Comparison of ENCODE assay signal across 39 cellular contexts in genomic region chr10:77696584-77696983, GRCh38. TPM values are rescaled to one million over a fixed set of nuclear protein-coding genes. Genes with fewer than 3 reads are reported as not detected.
"Had no signal": no experiment of that assay in that cellular context is flagged by ENCODE, and none has a peak within 500 bp of the region (broad histone marks: within the 10 kb centered on the region; RNA-seq: fewer than 3 reads in every experiment).

No MANE protein-coding gene starts in this region.

- H3K36me3 ChIP-seq: adrenal gland, ascending aorta, brain microvascular endothelial cell, breast epithelium, cardiac muscle cell had no signal

- ATAC-seq: activated naive CD4-positive, alpha-beta T cell treated with anti-CD3 and anti-CD28 coated beads, Interleukin-2, amount 50 U/mL, for 72 hours; activated naive CD8-positive, alpha-beta T cell treated with anti-CD3 and anti-CD28 coated beads, Interleukin-2, amount 50 U/mL, for 24 hours; activated T-cell treated with anti-CD3 and anti-CD28 coated beads, Interleukin-2, amount 50 U/mL, for 4 hours; activated T-cell treated with anti-CD3 and anti-CD28 coated beads, Interleukin-2, amount 50 U/mL, for 72 hours; activated T-helper 17 cell treated with anti-CD3 and anti-CD28 coated beads, Interleukin-2, amount 50 U/mL, for 72 hours; body of pancreas had no signal

- H3K4me3 Mint-ChIP-seq: activated naive CD4-positive, alpha-beta T cell treated with anti-CD3 and anti-CD28 coated beads for 36 hours; activated naive CD4-positive, alpha-beta T cell treated with anti-CD3 and anti-CD28 coated beads, Interleukin-2, amount 10 ng/mL, durations not matched to agents 7 days and 5 days; activated naive CD4-positive, alpha-beta T cell treated with anti-CD3 and anti-CD28 coated beads, Interleukin-2, amount 50 U/mL, for 24 hours; activated naive CD8-positive, alpha-beta T cell; activated naive CD8-positive, alpha-beta T cell treated with anti-CD3 and anti-CD28 coated beads for 36 hours; activated naive CD8-positive, alpha-beta T cell treated with anti-CD3 and anti-CD28 coated beads, Interleukin-2, amount 10 ng/mL, durations not matched to agents 7 days and 5 days; activated naive CD8-positive, alpha-beta T cell treated with anti-CD3 and anti-CD28 coated beads, Interleukin-2, amount 50 U/mL, for 24 hours; activated T-cell treated with anti-CD3 and anti-CD28 coated beads, Interleukin-2, amount 50 U/mL, for 24 hours; activated T-cell treated with anti-CD3 and anti-CD28 coated beads, Interleukin-2, amount 50 U/mL, for 4 hours; activated T-cell treated with anti-CD3 and anti-CD28 coated beads, Interleukin-2, amount 50 U/mL, for 72 hours; activated T-helper 1 cell treated with anti-CD3 and anti-CD28 coated beads, Interleukin-12 subunit alpha, Interleukin-12 subunit beta, Interleukin-2, Interleukin-4 antibody, amounts not matched to agents 30 ng/mL and 10 ng/mL and 1 ng/mL, durations not matched to agents 14 hours and 24 hours and 36 hours; activated T-helper 17 cell treated with anti-CD3 and anti-CD28 coated beads, Interleukin-2, amount 50 U/mL, for 72 hours; brain; central memory CD8-positive, alpha-beta T cell had no signal

- DNase-seq: activated effector memory CD4-positive, alpha-beta T cell treated with anti-CD3 and anti-CD28 coated beads, Interleukin-2, amount 50 U/mL, for 16 hours; activated effector memory CD4-positive, alpha-beta T cell treated with Interleukin-2 at 50 U/mL for 16 hours; activated gamma-delta T cell; activated gamma-delta T cell treated with Interleukin-2 at 50 U/mL for 16 hours; activated naive CD4-positive, alpha-beta T cell; activated naive CD4-positive, alpha-beta T cell treated with anti-CD3 and anti-CD28 coated beads for 36 hours; activated naive CD4-positive, alpha-beta T cell treated with anti-CD3 and anti-CD28 coated beads, Interleukin-2, amount 10 ng/mL, durations not matched to agents 7 days and 5 days; activated naive CD4-positive, alpha-beta T cell treated with anti-CD3 and anti-CD28 coated beads, Interleukin-2, amount 50 U/mL, for 16 hours; activated naive CD4-positive, alpha-beta T cell treated with Interleukin-2 at 50 U/mL for 16 hours; activated naive CD8-positive, alpha-beta T cell treated with anti-CD3 and anti-CD28 coated beads for 36 hours; activated naive CD8-positive, alpha-beta T cell treated with anti-CD3 and anti-CD28 coated beads, Interleukin-2, amount 10 ng/mL, durations not matched to agents 7 days and 5 days; activated naive CD8-positive, alpha-beta T cell treated with anti-CD3 and anti-CD28 coated beads, Interleukin-2, amount 50 U/mL, for 24 hours; activated T-cell treated with anti-CD3 and anti-CD28 coated beads for 4 hours; activated T-cell treated with anti-CD3 and anti-CD28 coated beads, Interleukin-2, amount 50 U/mL, for 1 hour; activated T-cell treated with anti-CD3 and anti-CD28 coated beads, Interleukin-2, amount 50 U/mL, for 24 hours; activated T-cell treated with anti-CD3 and anti-CD28 coated beads, Interleukin-2, amount 50 U/mL, for 4 hours; activated T-cell treated with anti-CD3 and anti-CD28 coated beads, Interleukin-2, amount 50 U/mL, for 48 hours; activated T-cell treated with anti-CD3 and anti-CD28 coated beads, Interleukin-2, amount 50 U/mL, for 72 hours; adrenal gland; amniotic stem cell; amygdala; anterior cingulate cortex; aorta; body of pancreas; brain microvascular endothelial cell; caudate nucleus; central memory CD4-positive, alpha-beta T cell; cerebellar nuclear complex had no signal

- H3K27ac ChIP-seq: adrenal gland, ascending aorta, body of pancreas, brain microvascular endothelial cell, breast epithelium, cardiac muscle cell had no signal

- H3K4me1 Mint-ChIP-seq: activated naive CD4-positive, alpha-beta T cell treated with anti-CD3 and anti-CD28 coated beads, Interleukin-2, amount 10 ng/mL, durations not matched to agents 7 days and 5 days; activated naive CD4-positive, alpha-beta T cell treated with anti-CD3 and anti-CD28 coated beads, Interleukin-2, amount 50 U/mL, for 24 hours; activated naive CD8-positive, alpha-beta T cell treated with anti-CD3 and anti-CD28 coated beads for 36 hours; activated naive CD8-positive, alpha-beta T cell treated with anti-CD3 and anti-CD28 coated beads, Interleukin-2, amount 10 ng/mL, durations not matched to agents 7 days and 5 days; activated naive CD8-positive, alpha-beta T cell treated with anti-CD3 and anti-CD28 coated beads, Interleukin-2, amount 50 U/mL, for 24 hours; activated T-helper 17 cell treated with anti-CD3 and anti-CD28 coated beads, Interleukin-2, amount 50 U/mL, for 72 hours; brain; central memory CD8-positive, alpha-beta T cell had no signal

- H3K27me3 ChIP-seq: adrenal gland, ascending aorta, body of pancreas, brain microvascular endothelial cell, breast epithelium, cardiac muscle cell had no signal

- H3K9me3 ChIP-seq: adrenal gland, ascending aorta, body of pancreas, breast epithelium had no signal

- H3K27ac Mint-ChIP-seq: activated naive CD4-positive, alpha-beta T cell treated with anti-CD3 and anti-CD28 coated beads for 36 hours; activated naive CD4-positive, alpha-beta T cell treated with anti-CD3 and anti-CD28 coated beads, Interleukin-2, amount 10 ng/mL, durations not matched to agents 7 days and 5 days; activated naive CD4-positive, alpha-beta T cell treated with anti-CD3 and anti-CD28 coated beads, Interleukin-2, amount 50 U/mL, for 24 hours; activated naive CD4-positive, alpha-beta T cell treated with anti-CD3 and anti-CD28 coated beads, Interleukin-2, amount 50 U/mL, for 72 hours; activated naive CD8-positive, alpha-beta T cell; activated naive CD8-positive, alpha-beta T cell treated with anti-CD3 and anti-CD28 coated beads for 36 hours; activated naive CD8-positive, alpha-beta T cell treated with anti-CD3 and anti-CD28 coated beads, Interleukin-2, amount 10 ng/mL, durations not matched to agents 7 days and 5 days; activated naive CD8-positive, alpha-beta T cell treated with anti-CD3 and anti-CD28 coated beads, Interleukin-2, amount 50 U/mL, for 24 hours; activated T-cell treated with anti-CD3 and anti-CD28 coated beads, Interleukin-2, amount 50 U/mL, for 24 hours; activated T-cell treated with anti-CD3 and anti-CD28 coated beads, Interleukin-2, amount 50 U/mL, for 72 hours; activated T-helper 1 cell treated with anti-CD3 and anti-CD28 coated beads, Interleukin-12 subunit alpha, Interleukin-12 subunit beta, Interleukin-2, Interleukin-4 antibody, amounts not matched to agents 30 ng/mL and 10 ng/mL and 1 ng/mL, durations not matched to agents 14 hours and 24 hours and 36 hours; activated T-helper 17 cell treated with anti-CD3 and anti-CD28 coated beads, Interleukin-2, amount 50 U/mL, for 72 hours; activated T-helper 2 cell treated with anti-CD3 and anti-CD28 coated beads, Interferon-gamma antibody, Interleukin-2, Interleukin-4, amounts not matched to agents 10 μg/mL and 5 μg/mL and 100 μg/mL, durations not matched to agents 14 hours and 24 hours and 36 hours; brain had no signal

- H3K4me1 ChIP-seq: adrenal gland, ascending aorta, body of pancreas, breast epithelium had no signal

- H3K36me3 Mint-ChIP-seq: activated naive CD4-positive, alpha-beta T cell treated with anti-CD3 and anti-CD28 coated beads, Interleukin-2, amount 10 ng/mL, durations not matched to agents 7 days and 5 days; activated naive CD4-positive, alpha-beta T cell treated with anti-CD3 and anti-CD28 coated beads, Interleukin-2, amount 50 U/mL, for 24 hours; activated naive CD4-positive, alpha-beta T cell treated with anti-CD3 and anti-CD28 coated beads, Interleukin-2, amount 50 U/mL, for 72 hours; activated naive CD8-positive, alpha-beta T cell; activated naive CD8-positive, alpha-beta T cell treated with anti-CD3 and anti-CD28 coated beads for 36 hours; activated naive CD8-positive, alpha-beta T cell treated with anti-CD3 and anti-CD28 coated beads, Interleukin-2, amount 10 ng/mL, durations not matched to agents 7 days and 5 days; brain had no signal

- H3K9me3 Mint-ChIP-seq: activated naive CD4-positive, alpha-beta T cell treated with anti-CD3 and anti-CD28 coated beads for 36 hours; activated naive CD4-positive, alpha-beta T cell treated with anti-CD3 and anti-CD28 coated beads, Interleukin-2, amount 10 ng/mL, durations not matched to agents 7 days and 5 days; activated naive CD4-positive, alpha-beta T cell treated with anti-CD3 and anti-CD28 coated beads, Interleukin-2, amount 50 U/mL, for 24 hours; activated naive CD4-positive, alpha-beta T cell treated with anti-CD3 and anti-CD28 coated beads, Interleukin-2, amount 50 U/mL, for 72 hours; activated naive CD8-positive, alpha-beta T cell treated with anti-CD3 and anti-CD28 coated beads for 36 hours; activated naive CD8-positive, alpha-beta T cell treated with anti-CD3 and anti-CD28 coated beads, Interleukin-2, amount 10 ng/mL, durations not matched to agents 7 days and 5 days; activated naive CD8-positive, alpha-beta T cell treated with anti-CD3 and anti-CD28 coated beads, Interleukin-2, amount 50 U/mL, for 24 hours; activated T-cell treated with anti-CD3 and anti-CD28 coated beads, Interleukin-2, amount 50 U/mL, for 24 hours; activated T-cell treated with anti-CD3 and anti-CD28 coated beads, Interleukin-2, amount 50 U/mL, for 4 hours; activated T-cell treated with anti-CD3 and anti-CD28 coated beads, Interleukin-2, amount 50 U/mL, for 72 hours; activated T-helper 1 cell treated with anti-CD3 and anti-CD28 coated beads, Interleukin-12 subunit alpha, Interleukin-12 subunit beta, Interleukin-2, Interleukin-4 antibody, amounts not matched to agents 30 ng/mL and 10 ng/mL and 1 ng/mL, durations not matched to agents 14 hours and 24 hours and 36 hours; activated T-helper 17 cell treated with anti-CD3 and anti-CD28 coated beads, Interleukin-2, amount 50 U/mL, for 72 hours; activated T-helper 2 cell treated with anti-CD3 and anti-CD28 coated beads, Interferon-gamma antibody, Interleukin-2, Interleukin-4, amounts not matched to agents 10 μg/mL and 5 μg/mL and 100 μg/mL, durations not matched to agents 14 hours and 24 hours and 36 hours; brain; central memory CD8-positive, alpha-beta T cell had no signal

- H3K4me3 ChIP-seq: adrenal gland, ascending aorta, body of pancreas, breast epithelium, cardiac muscle cell had no signal

RNA-seq across cellular contexts. Expression of gene KCNMA1, which starts 59.0 kb away (rescaled TPM):
- total RNA-seq: activated naive CD4-positive, alpha-beta T cell treated with anti-CD3 and anti-CD28 coated beads for 36 hours; activated naive CD4-positive, alpha-beta T cell treated with anti-CD3 and anti-CD28 coated beads, Interleukin-2, amount 50 U/mL, for 72 hours; activated naive CD8-positive, alpha-beta T cell treated with anti-CD3 and anti-CD28 coated beads for 36 hours; activated T-helper 1 cell treated with anti-CD3 and anti-CD28 coated beads, Interleukin-12 subunit alpha, Interleukin-12 subunit beta, Interleukin-2, Interleukin-4 antibody, amounts not matched to agents 30 ng/mL and 10 ng/mL and 1 ng/mL, durations not matched to agents 14 hours and 24 hours and 36 hours had no signal
